Comparison of ENCODE assay signal across 9 cellular contexts in the genomic region with DNA sequence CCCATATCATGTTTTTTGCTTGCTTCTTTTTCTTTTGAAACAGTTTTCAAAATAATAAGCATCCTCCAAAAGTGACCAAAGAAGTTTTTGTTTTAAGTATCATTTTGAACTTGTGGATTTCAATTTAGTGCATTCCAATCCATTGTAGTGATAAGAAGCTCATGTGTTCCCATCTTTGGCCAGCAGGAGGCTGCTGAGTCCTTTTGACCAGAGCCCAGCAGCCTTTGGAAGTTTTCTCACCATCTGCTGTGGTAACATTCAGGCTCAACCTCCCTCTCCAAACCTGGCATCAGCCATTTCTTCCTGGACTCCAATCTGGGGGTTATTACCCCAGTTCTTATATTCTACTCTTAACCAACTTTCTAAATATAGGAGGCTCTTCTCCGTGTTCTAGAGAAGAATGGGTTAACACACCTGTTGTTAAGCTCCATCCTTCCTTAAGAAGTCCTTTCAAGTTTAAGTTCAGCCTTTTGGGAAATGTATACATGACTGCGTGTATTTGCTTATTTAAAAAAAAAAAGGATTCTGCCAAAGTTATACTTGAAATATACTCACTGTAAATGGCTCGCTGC. TPM values are rescaled to one million over a fixed set of nuclear protein-coding genes. Genes with fewer than 3 reads are reported as not detected.
DNase-seq lines count a peak whose midpoint lies in the region; ATAC-seq and TF ChIP-seq lines count a peak whose summit lies in the region.
"Had no signal": no experiment of that assay in that cellular context is flagged by ENCODE, and none has a peak within 500 bp of the region (broad histone marks: within the 10 kb centered on the region; RNA-seq: fewer than 3 reads in every experiment).

No MANE protein-coding gene starts in this region.

- CTCF ChIA-PET in AG04450 (lab: Charles Lee), result interaction anchor here (0.6 to 3.0 kb wide), 20 partner anchors 8 to 359 kb away, joined by 3 to 21 read pairs (median 5); partner anchors contain the start of gene MRPS5

- TF ChIP-seq CTCF in AG04450 (IDR thresholded peaks at IDR 0.05; ENCODE audit: low read depth, low read length) (peak; percentile 85), GM12873 (IDR thresholded peaks at IDR 0.05; ENCODE audit: insufficient read depth, low read depth, low read length, missing control alignments) (peak; percentile 82)

- no peaks in the 10 kb centered on the region for H3K9me3 ChIP-seq in AG04450 (ENCODE audit: control insufficient read depth, insufficient read depth, low read length)
- H3K9me3 ChIP-seq: neutrophil had no signal

- DNase-seq in AG04450 (ENCODE audit: low read depth, low spot score) (peak; percentile 38), NCI-H2171 treated with DMSO at 0.1 percent for 48 hours (lab: John Stamatoyannopoulos, UW) (peak; percentile 72), fibroblast of the conjunctiva (ENCODE audit: low read depth) (peak; percentile 49), occipital lobe (lab: John Stamatoyannopoulos, UW) (peak; percentile 12), OCI-M2 (lab: John Stamatoyannopoulos, UW; ENCODE audit: unreplicated experiment) (no peak)
- DNase-seq in activated CD4-positive, alpha-beta T cell treated with anti-CD3 and anti-CD28 coated beads, Interleukin-2, amount 50 U/mL, for 48 hours, result peak; percentile 43 to 56

- no peak overlapping the region for H3K27ac ChIP-seq in AG04450 (ENCODE audit: low read depth, low read length)
- H3K27ac ChIP-seq: neutrophil had no signal

- H3K27me3 ChIP-seq in AG04450 (ENCODE audit: control insufficient read depth, insufficient read depth, low read length), result no peaks in the 10 kb centered on the region

- ATAC-seq in HG02852 (IDR thresholded peaks at IDR 0.05; ENCODE audit: unreplicated experiment), result peak; percentile 85

- POLR2A ChIA-PET in AG04450 (lab: Yijun Ruan, JAX), result no interaction called here

- H3K4me3 ChIP-seq in AG04450 (ENCODE audit: low read depth, low read length), result no peak overlapping the region

RNA-seq across cellular contexts. Expression of gene MAL, which starts 39.0 kb away (rescaled TPM):
- polyA plus RNA-seq in AG04450 (2011; rRNA removed), result not detected in 2 replicates
- not detected in 2 replicates for polyA minus RNA-seq in AG04450 (2011; rRNA and poly(A)+ RNA removed)
- total RNA-seq in occipital lobe, result not detected
